Comparison of ENCODE assay signal across 9 cellular contexts in the genomic region with DNA sequence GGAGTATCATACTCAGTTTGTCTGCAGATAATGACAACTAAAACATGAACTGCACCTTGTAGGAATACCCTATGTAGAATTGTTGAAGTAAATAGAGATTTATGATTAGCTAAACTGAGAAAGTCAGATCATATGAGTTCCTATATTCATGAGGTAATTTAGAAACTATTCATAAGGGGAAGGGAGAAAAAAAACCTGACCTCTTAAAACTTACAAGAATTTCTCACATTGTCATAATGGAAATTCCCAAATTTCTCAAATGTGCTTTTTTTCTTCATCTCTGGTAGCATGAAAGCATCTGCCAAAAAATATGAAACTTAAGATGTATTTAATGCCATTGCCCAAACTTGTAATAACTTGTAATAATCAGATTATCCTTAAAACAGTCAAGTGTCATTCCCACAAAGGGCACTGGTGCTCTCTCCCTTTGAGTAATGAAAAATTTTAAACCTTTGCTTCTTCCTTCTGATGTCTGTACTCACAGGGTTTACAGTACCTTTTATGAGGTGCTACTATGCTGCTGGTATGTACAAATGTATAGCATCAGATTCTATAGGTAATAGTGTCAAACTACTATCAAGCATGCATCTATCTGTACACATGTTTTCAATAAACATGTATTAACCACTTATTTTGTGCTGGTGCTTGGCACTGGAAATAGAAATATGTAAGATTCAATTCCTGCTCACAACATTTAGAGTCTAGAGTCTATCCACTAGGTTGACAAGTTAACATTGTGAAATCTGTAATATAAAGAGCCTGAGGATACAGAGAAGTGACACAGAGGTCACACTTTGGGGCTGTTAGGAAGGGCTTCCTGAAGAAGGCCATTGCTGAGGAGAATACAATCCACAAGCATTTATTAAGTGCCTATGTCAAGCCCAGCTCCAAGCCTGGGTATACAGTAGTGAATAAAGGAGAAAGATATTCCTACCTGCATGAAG. TPM values are rescaled to one million over a fixed set of nuclear protein-coding genes. Genes with fewer than 3 reads are reported as not detected.
A peak's percentile ranks its signal among the peaks of the same experiment; 100 is the strongest.
DNase-seq lines count a peak whose midpoint lies in the region; ATAC-seq, FAIRE-seq and TF ChIP-seq lines count a peak whose summit lies in the region.
"Had no signal": no experiment of that assay in that cellular context is flagged by ENCODE, and none has a peak within 500 bp of the region (broad histone marks: within the 10 kb centered on the region; RNA-seq: fewer than 3 reads in every experiment).

No MANE protein-coding gene starts in this region.

- no peaks in the 10 kb centered on the region for H3K4me1 ChIP-seq in gastrocnemius medialis

- H3K27ac Mint-ChIP-seq in activated CD8-positive, alpha-beta memory T cell treated with anti-CD3 and anti-CD28 coated beads, Interleukin-2, amount 10 ng/mL, durations not matched to agents 7 days and 5 days: no peak overlapping the region

- peaks cover 7% of the 10 kb centered on the region for H3K9me3 Mint-ChIP-seq in activated CD8-positive, alpha-beta memory T cell treated with anti-CD3 and anti-CD28 coated beads, Interleukin-2, amount 10 ng/mL, durations not matched to agents 7 days and 5 days (ENCODE audit: low read depth)

- no peaks in the 10 kb centered on the region for H3K27me3 ChIP-seq in gastrocnemius medialis

- CTCF ChIA-PET in activated CD8-positive, alpha-beta memory T cell treated with anti-CD3 and anti-CD28 coated beads, Interleukin-2, amount 10 ng/mL, durations not matched to agents 7 days and 5 days (lab: Charles Lee): no interaction called here

- no peaks in the 10 kb centered on the region for H3K27me3 Mint-ChIP-seq in activated CD8-positive, alpha-beta memory T cell treated with anti-CD3 and anti-CD28 coated beads, Interleukin-2, amount 10 ng/mL, durations not matched to agents 7 days and 5 days

- in situ Hi-C loops in gastrocnemius medialis (cut with MboI; ENCODE audit: low sequenced_read_pairs in 4 of 4): no loop called here

- TF ChIP-seq CTCF in fibroblast of pulmonary artery (IDR thresholded peaks at IDR 0.05; ENCODE audit: low read length, missing control alignments) (no peak), gastrocnemius medialis (IDR thresholded peaks at IDR 0.05 in 4 of 5, conservative IDR thresholded peaks at IDR 0.05 in 1 of 5) (no peak)

- H3K9me3 ChIP-seq in gastrocnemius medialis: no peaks in the 10 kb centered on the region

- no peak overlapping the region for H3K27ac ChIP-seq in gastrocnemius medialis

- ATAC-seq in GM18505 (IDR thresholded peaks at IDR 0.05; ENCODE audit: unreplicated experiment) (peak; percentile 40), GM21381 (IDR thresholded peaks at IDR 0.05; ENCODE audit: unreplicated experiment) (peak; percentile 47), HG03342 (IDR thresholded peaks at IDR 0.05; ENCODE audit: unreplicated experiment) (peak; percentile 38), gastrocnemius medialis (no peak)
- no peak for ATAC-seq in activated CD8-positive, alpha-beta memory T cell treated with anti-CD3 and anti-CD28 coated beads, Interleukin-2, amount 10 ng/mL, durations not matched to agents 7 days and 5 days

- TF ChIP-seq POLR2A in GM18505 (IDR thresholded peaks at IDR 0.05; ENCODE audit: borderline replicate concordance, extremely low read depth, insufficient read depth, insufficient read length) (no peak), gastrocnemius medialis (IDR thresholded peaks at IDR 0.05) (no peak)

- peaks cover 24% of the 10 kb centered on the region for H3K4me1 Mint-ChIP-seq in activated CD8-positive, alpha-beta memory T cell treated with anti-CD3 and anti-CD28 coated beads, Interleukin-2, amount 10 ng/mL, durations not matched to agents 7 days and 5 days

- H3K4me3 ChIP-seq in fibroblast of pulmonary artery (replicated peaks; ENCODE audit: low read depth, low read length) (no peak overlapping the region), gastrocnemius medialis (no peak overlapping the region)

- no peak overlapping the region for H3K4me3 Mint-ChIP-seq in activated CD8-positive, alpha-beta memory T cell treated with anti-CD3 and anti-CD28 coated beads, Interleukin-2, amount 10 ng/mL, durations not matched to agents 7 days and 5 days

- H3K36me3 Mint-ChIP-seq in activated CD8-positive, alpha-beta memory T cell treated with anti-CD3 and anti-CD28 coated beads, Interleukin-2, amount 10 ng/mL, durations not matched to agents 7 days and 5 days: peaks cover 9% of the 10 kb centered on the region

- intact Hi-C loops in gastrocnemius medialis (cut with DNase I; ENCODE audit: low total_unique reads): no loop called here

- no peaks in the 10 kb centered on the region for H3K36me3 ChIP-seq in gastrocnemius medialis

- DNase-seq in fibroblast of pulmonary artery (ENCODE audit: low read depth) (peak; percentile 50), NCI-H345 (lab: John Stamatoyannopoulos, UW) (no peak), gastrocnemius medialis (no peak), frontal cortex (ENCODE audit: low spot score in 2 of 2) (no peak)
- no peak for DNase-seq in activated CD8-positive, alpha-beta memory T cell treated with anti-CD3 and anti-CD28 coated beads, Interleukin-2, amount 10 ng/mL, durations not matched to agents 7 days and 5 days
- DNase-seq: head of caudate nucleus had no signal

- FAIRE-seq in frontal cortex (lab: Jason Lieb, UNC): no peak

RNA-seq across cellular contexts. Expression of gene DRAM1, which starts 17.4 kb away (rescaled TPM):
- total RNA-seq in activated CD8-positive, alpha-beta memory T cell treated with anti-CD3 and anti-CD28 coated beads, Interleukin-2, amount 10 ng/mL, durations not matched to agents 7 days and 5 days: 1 to 10 TPM; 5.4 to 7.3 TPM
- total RNA-seq in gastrocnemius medialis (1 to 10 TPM; 2.9 to 7.2 (median 4.1) TPM), frontal cortex (0.82 TPM)

RNA-seq across cellular contexts. Expression of gene GNPTAB, which starts 29.2 kb away (rescaled TPM):
- 100 to 1,000 TPM; 111 to 156 TPM for total RNA-seq in activated CD8-positive, alpha-beta memory T cell treated with anti-CD3 and anti-CD28 coated beads, Interleukin-2, amount 10 ng/mL, durations not matched to agents 7 days and 5 days
- total RNA-seq in gastrocnemius medialis: 10 to 100 TPM; 10.7 to 30.3 (median 16.2) TPM
- 139 TPM for total RNA-seq in frontal cortex

Comparison
In these comparisons a context has a peak if more than half of its experiments do, and no peak if none do; other contexts are left out.
1. ATAC-seq: peak in GM18505 (single experiment), GM21381 (single experiment) and HG03342 (single experiment); none in activated CD8-positive, alpha-beta memory T cell treated with anti-CD3 and anti-CD28 coated beads, Interleukin-2, amount 10 ng/mL, durations not matched to agents 7 days and 5 days (single experiment) and gastrocnemius medialis (0 of 2).